In the genomic region with DNA sequence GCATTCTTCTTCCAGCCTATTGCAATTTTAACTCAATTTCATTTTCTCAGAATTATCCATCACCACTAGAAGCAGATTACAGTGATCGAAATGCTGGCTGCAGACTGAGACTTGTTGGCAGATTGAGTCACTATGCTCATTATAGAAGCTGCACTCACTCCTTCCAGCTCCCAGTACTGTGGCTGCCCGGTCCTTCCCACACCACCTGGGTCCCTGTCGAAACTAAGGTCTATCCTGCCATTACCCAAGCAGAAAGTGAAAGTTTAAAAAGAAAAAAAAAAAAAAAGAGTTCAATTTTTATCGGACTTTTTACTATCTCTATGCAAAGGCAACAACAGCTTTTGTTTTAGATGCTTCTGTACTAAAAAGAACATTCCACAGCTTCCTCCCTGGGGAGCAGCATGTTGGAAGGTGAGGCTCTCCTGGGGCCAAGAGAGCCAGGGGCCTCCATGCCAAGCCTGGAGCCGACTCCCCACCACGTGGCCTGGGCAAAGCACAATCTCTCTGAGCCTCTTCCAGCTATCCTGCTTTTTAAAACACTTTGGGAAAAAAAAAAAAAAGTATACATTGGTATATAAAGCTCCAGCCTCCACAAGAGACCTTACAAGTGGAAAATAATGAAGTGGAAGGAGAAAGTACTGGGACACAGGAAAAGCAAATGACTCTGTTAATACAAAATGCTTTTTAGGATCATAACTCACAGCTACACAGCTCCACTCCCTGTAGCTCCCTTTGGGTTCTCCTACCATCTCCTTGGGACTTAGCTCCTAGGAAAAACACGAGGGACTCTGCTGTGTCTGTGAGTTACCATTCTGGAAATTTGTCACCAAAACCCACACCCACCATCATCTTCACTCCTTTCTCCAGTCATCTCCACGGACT, we compare ENCODE assay signal across 11 cellular contexts.
DNase-seq lines count a peak whose midpoint lies in the region; ATAC-seq and TF ChIP-seq lines count a peak whose summit lies in the region.
"Had no signal": no experiment of that assay in that cellular context is flagged by ENCODE, and none has a peak within 500 bp of the region (broad histone marks: within the 10 kb centered on the region; RNA-seq: fewer than 3 reads in every experiment).

No MANE protein-coding gene starts in this region.

- H3K27ac ChIP-seq in ACC112 (ENCODE audit: low read depth, low read length) (peak overlapping the region; percentile 69), VCaP (peak overlapping the region; percentile 48), fibroblast of lung (ENCODE audit: insufficient read depth, low read length) (peak overlapping the region; percentile 24)
- H3K27ac ChIP-seq: pancreas had no signal

- no peak overlapping the region for H2AFZ ChIP-seq in ACC112 (ENCODE audit: low read length, unreplicated experiment)
- no peak overlapping the region for H2AFZ ChIP-seq in fibroblast of lung (ENCODE audit: low read length)

- H3K9me3 ChIP-seq in fibroblast of lung (ENCODE audit: control insufficient read depth, insufficient read depth, low read depth, low read length): no peaks in the 10 kb centered on the region
- H3K9me3 ChIP-seq: pancreas had no signal

- H3K79me2 ChIP-seq in ACC112 (ENCODE audit: control insufficient read depth, insufficient read depth, low read length, unreplicated experiment) (no peaks in the 10 kb centered on the region), fibroblast of lung (ENCODE audit: control insufficient read depth, insufficient read depth, low read length) (no peaks in the 10 kb centered on the region)

- H3K36me3 ChIP-seq in ACC112 (ENCODE audit: insufficient read depth, low read length) (peaks cover 21% of the 10 kb centered on the region), fibroblast of lung (ENCODE audit: control insufficient read depth, insufficient read depth, low read length) (peaks cover 13% of the 10 kb centered on the region)

- peak overlapping the region; percentile 0 for H3K4me2 ChIP-seq in fibroblast of lung (ENCODE audit: extremely low read depth, insufficient read depth, low read length)

- H3K27me3 ChIP-seq in ACC112 (ENCODE audit: insufficient read depth, low read length): no peaks in the 10 kb centered on the region
- no peaks in the 10 kb centered on the region for H3K27me3 ChIP-seq in fibroblast of lung (ENCODE audit: control insufficient read depth, insufficient read depth, low read length)
- H3K27me3 ChIP-seq: pancreas had no signal

- no peaks in the 10 kb centered on the region for H4K20me1 ChIP-seq in fibroblast of lung (ENCODE audit: control insufficient read depth, extremely low read depth, insufficient read depth, low read length)

- no peak overlapping the region for H3K9ac ChIP-seq in fibroblast of lung (ENCODE audit: insufficient read depth, low read length)

- DNase-seq in fibroblast of lung (ENCODE audit: low read depth in 2 of 2) (peak in 1 of 2 donors; percentile 76), omental fat pad (ENCODE audit: low spot score) (no peak), D341Med (ENCODE audit: low spot score) (no peak), DMS 273 treated with DMSO at 0.1 percent for 48 hours (lab: John Stamatoyannopoulos, UW) (no peak)
- DNase-seq in stimulated activated CD4-positive, alpha-beta T cell treated with anti-CD3 and anti-CD28 coated beads, Interleukin-15, amount 100 ng/mL, for 24 hours: no peak
- DNase-seq in activated CD4-positive, alpha-beta T cell treated with anti-CD3 and anti-CD28 coated beads for 48 hours: no peak
- DNase-seq: activated T-cell treated with anti-CD3 and anti-CD28 coated beads, Interleukin-2, amount 50 U/mL, for 4 hours; NCI-H1417 treated with DMSO at 0.1 percent for 48 hours; pancreas had no signal

- ATAC-seq in omental fat pad (ENCODE audit: low FRiP score): peak; percentile 69
- ATAC-seq: activated T-cell treated with anti-CD3 and anti-CD28 coated beads, Interleukin-2, amount 50 U/mL, for 4 hours had no signal

- H3K4me3 ChIP-seq in ACC112 (ENCODE audit: low read depth, low read length): peak overlapping the region; percentile 47
- H3K4me3 ChIP-seq in fibroblast of lung (replicated peaks in 1 of 4; ENCODE audit: control extremely low read depth in 1 of 4, insufficient read depth in 1 of 4, low read depth in 3 of 4, low read length in 4 of 4): no peak overlapping the region
- H3K4me3 ChIP-seq: pancreas had no signal

- TF ChIP-seq CTCF in VCaP (conservative IDR thresholded peaks at IDR 0.05) (no peak), fibroblast of lung (conservative IDR thresholded peaks at IDR 0.05 in 1 of 2, IDR thresholded peaks at IDR 0.05 in 1 of 2; ENCODE audit: low read depth in 1 of 2, low read length in 2 of 2) (no peak), omental fat pad (IDR thresholded peaks at IDR 0.05) (no peak)

- peaks cover 27% of the 10 kb centered on the region for H3K4me1 ChIP-seq in ACC112 (ENCODE audit: control insufficient read depth, insufficient read depth, low read length, unreplicated experiment)
- H3K4me1 ChIP-seq in fibroblast of lung (ENCODE audit: control insufficient read depth, extremely low read depth, insufficient read depth, low read length): peaks cover 4% of the 10 kb centered on the region
- H3K4me1 ChIP-seq: pancreas had no signal
